6 cellular contexts compared by ENCODE assay signal in the genomic region with DNA sequence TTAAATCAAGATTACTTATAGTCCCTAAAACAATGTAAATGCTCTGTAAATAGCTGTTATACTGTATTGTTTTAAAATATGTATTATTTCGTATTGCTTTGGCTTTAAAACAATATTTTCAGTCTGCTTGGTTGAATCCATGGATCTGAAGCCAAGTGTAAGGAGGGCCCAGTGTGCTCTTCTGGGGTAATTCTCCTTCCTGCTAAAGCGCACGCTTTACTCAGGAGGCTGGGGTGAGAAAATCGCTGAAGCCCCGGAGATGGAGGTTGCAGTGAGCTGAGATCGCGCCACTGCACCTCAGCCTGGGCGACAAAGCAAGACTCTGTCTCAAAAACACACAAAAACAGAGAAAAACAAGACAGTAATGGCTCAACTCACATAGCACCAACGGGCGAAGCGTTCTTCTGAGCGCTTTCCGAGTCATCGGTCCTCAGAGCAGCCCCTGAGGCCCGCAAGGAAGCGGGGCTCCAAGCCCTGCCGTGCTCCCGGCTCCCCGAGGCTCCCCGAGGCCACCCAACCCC. TPM values are rescaled to one million over a fixed set of nuclear protein-coding genes. Genes with fewer than 3 reads are reported as not detected.
DNase-seq lines count a peak whose midpoint lies in the region; ATAC-seq and TF ChIP-seq lines count a peak whose summit lies in the region.

No MANE protein-coding gene starts in this region.

- H3K9ac ChIP-seq in OCI-LY3 (ENCODE audit: low read length) = peak overlapping the region; percentile 80

- no peak for TF ChIP-seq EP300 in tibial nerve (IDR thresholded peaks at IDR 0.05)

- ATAC-seq in GM21367 (IDR thresholded peaks at IDR 0.05; ENCODE audit: unreplicated experiment) = peak; percentile 7

- no peaks in the 10 kb centered on the region for H3K27me3 ChIP-seq in OCI-LY3 (ENCODE audit: low read depth, low read length)
- no peaks in the 10 kb centered on the region for H3K27me3 ChIP-seq in left ventricle myocardium inferior (ENCODE audit: low read depth)
- H3K27me3 ChIP-seq in tibial nerve = no peaks in the 10 kb centered on the region

- H3K27ac ChIP-seq in OCI-LY3 (ENCODE audit: low read length) (no peak overlapping the region), left ventricle myocardium inferior (replicated peaks) (peak overlapping the region; percentile 62), tibial nerve (peak overlapping the region in 3 of 4 donors; percentile 79 to 83 (median 80))

- 1% methylated on average over 15 to 20 of the region's 20 CpGs for WGBS in tibial nerve, 2 donors

- H3K4me1 ChIP-seq in OCI-LY3 (ENCODE audit: low read length) (peaks cover 22% of the 10 kb centered on the region), left ventricle myocardium inferior (peaks cover 36% of the 10 kb centered on the region), tibial nerve (peaks cover 0 to 34% (median 15%) of the 10 kb centered on the region in 4 donors)

- peak overlapping the region; percentile 93 for H3K4me2 ChIP-seq in OCI-LY3 (ENCODE audit: low read length)

- no peaks in the 10 kb centered on the region for H3K79me2 ChIP-seq in OCI-LY3 (ENCODE audit: low read length)

- DNase-seq in left ventricle myocardium inferior (no peak), tibial nerve (ENCODE audit: low spot score in 2 of 2) (no peak), DMS153 (lab: John Stamatoyannopoulos, UW) (no peak), epidermal melanocyte (ENCODE audit: insufficient read length, low spot score) (no peak)

- H3K4me3 ChIP-seq in OCI-LY3 (ENCODE audit: low read length) (peak overlapping the region; percentile 90), left ventricle myocardium inferior (peak overlapping the region; percentile 81), tibial nerve (peak overlapping the region; percentile 59 to 76 (median 69))

- intact Hi-C loops in left ventricle myocardium inferior (cut with micrococcal nuclease) = no loop called here

- H2AFZ ChIP-seq in OCI-LY3 (ENCODE audit: low read depth, low read length) = peak overlapping the region; percentile 91

- H3K36me3 ChIP-seq in OCI-LY3 (replicated peaks; ENCODE audit: low read depth, low read length) = no peaks in the 10 kb centered on the region
- H3K36me3 ChIP-seq in left ventricle myocardium inferior = peaks cover 9% of the 10 kb centered on the region
- peaks cover 0 to 47% (median 0%) of the 10 kb centered on the region in 3 donors for H3K36me3 ChIP-seq in tibial nerve

- no peaks in the 10 kb centered on the region for H4K20me1 ChIP-seq in OCI-LY3 (ENCODE audit: insufficient read depth, low read length)

- no peaks in the 10 kb centered on the region for H3K9me3 ChIP-seq in OCI-LY3 (ENCODE audit: insufficient read depth, low read length)
- H3K9me3 ChIP-seq in left ventricle myocardium inferior (replicated peaks) = no peaks in the 10 kb centered on the region
- no peaks in the 10 kb centered on the region for H3K9me3 ChIP-seq in tibial nerve

- no peak for TF ChIP-seq POLR2A in tibial nerve (IDR thresholded peaks at IDR 0.05)

- no peak for TF ChIP-seq CTCF in OCI-LY3 (IDR thresholded peaks at IDR 0.05; ENCODE audit: low read depth, low read length)
- no peak for TF ChIP-seq CTCF in left ventricle myocardium inferior (IDR thresholded peaks at IDR 0.05; ENCODE audit: borderline replicate concordance)
- no peak for TF ChIP-seq CTCF in tibial nerve (IDR thresholded peaks at IDR 0.05)

RNA-seq across cellular contexts. Expression of gene IDUA, which starts 0.4 kb away (rescaled TPM):
- 9.0 TPM for total RNA-seq in left ventricle myocardium inferior
- total RNA-seq in tibial nerve = 10 to 100 TPM; 23.9 to 79.4 (median 52.9) TPM

RNA-seq across cellular contexts. Expression of gene SLC26A1, which starts 6.7 kb away (rescaled TPM):
- total RNA-seq in left ventricle myocardium inferior (not detected), tibial nerve (under 1 TPM in 3 of 4 donors, not detected in 1; 0.20 to 0.30 (median 0.21) TPM)

RNA-seq across cellular contexts. Expression of gene DGKQ, which starts 13.1 kb away (rescaled TPM):
- total RNA-seq in left ventricle myocardium inferior = 3.5 TPM
- total RNA-seq in tibial nerve = 10 to 100 TPM in 3 of 4 donors, 1 to 10 TPM in 1; 9.0 to 23.4 (median 13.6) TPM

RNA-seq across cellular contexts. Expression of gene FGFRL1, which starts 24.9 kb away (rescaled TPM):
- total RNA-seq in left ventricle myocardium inferior (22.4 TPM), tibial nerve (10 to 100 TPM; 18.1 to 39.6 (median 26.4) TPM)

RNA-seq across cellular contexts. Expression of gene TMEM175, which starts 54.2 kb away (rescaled TPM):
- total RNA-seq in left ventricle myocardium inferior = 20.3 TPM
- total RNA-seq in tibial nerve = 10 to 100 TPM; 33.3 to 61.2 (median 39.0) TPM
